8 cellular contexts compared by ENCODE assay signal in the genomic region with DNA sequence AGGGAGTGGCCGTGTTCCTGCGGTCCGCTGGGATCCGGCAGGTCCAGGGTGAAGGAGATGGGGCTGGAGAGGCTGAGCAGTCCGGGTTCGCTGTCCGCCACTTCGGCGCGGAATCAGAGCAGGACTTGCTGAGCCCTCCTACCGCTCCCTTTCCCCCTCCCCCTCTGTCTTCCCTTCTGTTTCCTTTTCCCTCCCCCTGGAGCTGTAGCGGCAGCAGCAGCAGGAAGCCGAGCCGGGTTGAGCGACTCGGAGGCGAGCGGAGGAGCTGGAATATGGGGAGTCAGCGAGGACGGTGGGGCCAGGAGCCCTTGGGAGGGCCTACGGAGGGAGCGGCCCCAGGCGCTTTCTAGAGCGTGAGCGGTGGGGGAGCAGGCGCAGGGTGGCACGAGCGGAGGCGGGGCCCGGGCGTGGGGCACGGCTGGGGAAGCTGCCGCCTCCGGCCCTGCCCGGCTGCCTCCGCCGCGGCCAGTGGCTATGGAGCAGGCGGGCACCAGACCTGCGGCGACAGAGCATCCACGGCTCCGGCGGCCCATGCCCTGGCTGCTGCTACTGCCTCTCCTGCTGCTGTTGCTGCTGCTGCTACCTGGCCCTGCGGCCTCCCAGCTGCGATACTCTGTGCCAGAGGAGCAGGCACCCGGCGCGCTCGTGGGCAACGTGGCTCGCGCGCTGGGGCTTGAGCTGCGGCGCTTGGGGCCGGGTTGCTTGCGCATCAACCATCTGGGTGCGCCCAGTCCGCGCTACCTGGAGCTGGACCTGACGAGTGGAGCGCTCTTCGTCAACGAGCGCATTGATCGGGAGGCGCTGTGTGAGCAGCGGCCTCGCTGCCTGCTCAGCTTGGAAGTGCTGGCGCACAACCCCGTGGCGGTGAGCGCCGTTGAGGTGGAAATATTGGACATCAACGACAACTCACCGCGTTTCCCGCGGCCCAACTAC. TPM values are rescaled to one million over a fixed set of nuclear protein-coding genes. Genes with fewer than 3 reads are reported as not detected.
DNase-seq lines count a peak whose midpoint lies in the region; ATAC-seq and TF ChIP-seq lines count a peak whose summit lies in the region.

A gene with protein sequence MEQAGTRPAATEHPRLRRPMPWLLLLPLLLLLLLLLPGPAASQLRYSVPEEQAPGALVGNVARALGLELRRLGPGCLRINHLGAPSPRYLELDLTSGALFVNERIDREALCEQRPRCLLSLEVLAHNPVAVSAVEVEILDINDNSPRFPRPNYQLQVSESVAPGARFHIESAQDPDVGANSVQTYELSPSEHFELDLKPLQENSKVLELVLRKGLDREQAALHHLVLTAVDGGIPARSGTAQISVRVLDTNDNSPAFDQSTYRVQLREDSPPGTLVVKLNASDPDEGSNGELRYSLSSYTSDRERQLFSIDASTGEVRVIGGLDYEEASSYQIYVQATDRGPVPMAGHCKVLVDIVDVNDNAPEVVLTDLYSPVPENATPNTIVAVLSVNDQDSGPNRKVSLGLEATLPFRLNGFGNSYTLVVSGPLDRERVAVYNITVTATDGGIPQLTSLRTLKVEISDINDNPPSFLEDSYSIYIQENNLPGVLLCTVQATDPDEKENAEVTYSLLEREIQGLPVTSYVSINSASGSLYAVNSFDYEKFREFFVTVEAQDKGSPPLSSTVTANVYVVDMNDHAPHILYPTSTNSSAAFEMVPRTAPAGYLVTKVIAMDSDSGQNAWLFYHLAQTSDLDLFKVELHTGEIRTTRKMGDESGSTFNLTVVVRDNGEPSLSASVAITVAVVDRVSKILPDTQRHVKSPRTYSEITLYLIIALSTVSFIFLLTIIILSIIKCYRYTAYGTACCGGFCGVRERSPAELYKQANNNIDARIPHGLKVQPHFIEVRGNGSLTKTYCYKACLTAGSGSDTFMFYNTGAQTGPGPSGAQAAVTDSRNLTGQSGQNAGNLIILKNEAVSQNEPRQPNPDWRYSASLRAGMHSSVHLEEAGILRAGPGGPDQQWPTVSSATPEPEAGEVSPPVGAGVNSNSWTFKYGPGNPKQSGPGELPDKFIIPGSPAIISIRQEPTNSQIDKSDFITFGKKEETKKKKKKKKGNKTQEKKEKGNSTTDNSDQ (plus strand): TSS at position 184 of the 933 bp plus-strand sequence. CDS start 291 bp downstream, at position 475.

- H3K27me3 ChIP-seq in H7 (ENCODE audit: control insufficient read depth, insufficient read depth, low read length) (peaks cover 15% of the 10 kb centered on the region), NT2/D1 (ENCODE audit: insufficient read depth, insufficient read length) (peaks cover 39% of the 10 kb centered on the region), esophagus muscularis mucosa (peaks cover 0 to 17% (median 0%) of the 10 kb centered on the region in 4 donors), mucosa of rectum (ENCODE audit: control insufficient read depth in 2 of 2, insufficient read depth in 2 of 2, low read length in 2 of 2) (no peaks in the 10 kb centered on the region)

- no peak within 1 kb of the TSS for H3K27ac Mint-ChIP-seq in activated CD8-positive, alpha-beta T cell treated with anti-CD3 and anti-CD28 coated beads for 36 hours

- WGBS in esophagus muscularis mucosa = 1% methylated on average over 12 of the region's 80 CpGs

- TF ChIP-seq POLR2A in esophagus muscularis mucosa (IDR thresholded peaks at IDR 0.05; ENCODE audit: low read depth) = no peak

- H3K9me3 ChIP-seq in NT2/D1 (ENCODE audit: insufficient read depth, low read length) (no peaks in the 10 kb centered on the region), esophagus muscularis mucosa (no peaks in the 10 kb centered on the region), mucosa of rectum (ENCODE audit: control insufficient read depth in 2 of 2, low read length in 2 of 2) (no peaks in the 10 kb centered on the region)

- peak within 1 kb of the TSS; percentile 66 for H3K9ac ChIP-seq in NT2/D1 (ENCODE audit: insufficient read length, low read depth)
- no peak within 1 kb of the TSS for H3K9ac ChIP-seq in mucosa of rectum (ENCODE audit: low read depth in 1 of 2, low read length in 2 of 2)

- DNase-seq in H7 (peak; percentile 78), NT2/D1 (ENCODE audit: low read depth, low spot score) (peak; percentile 57), esophagus muscularis mucosa (ENCODE audit: extremely low spot score) (no peak), cerebellar nuclear complex (lab: John Stamatoyannopoulos, UW) (no peak)
- DNase-seq in stimulated activated CD4-positive, alpha-beta T cell treated with anti-CD3 and anti-CD28 coated beads, Interleukin-1b, Interleukin-23, amount 100 ng/mL, for 48 hours = no peak
- no peak for DNase-seq in activated CD8-positive, alpha-beta T cell treated with anti-CD3 and anti-CD28 coated beads for 36 hours

- H3K36me3 ChIP-seq in H7 (replicated peaks; ENCODE audit: control insufficient read depth, insufficient read depth, low read length) (no peaks in the 10 kb centered on the region), NT2/D1 (ENCODE audit: insufficient read depth, insufficient read length, low read length) (no peaks in the 10 kb centered on the region), esophagus muscularis mucosa (no peaks in the 10 kb centered on the region), mucosa of rectum (ENCODE audit: control insufficient read depth in 2 of 2, insufficient read depth in 2 of 2, low read length in 2 of 2) (no peaks in the 10 kb centered on the region)

- H3K27me3 Mint-ChIP-seq in activated CD8-positive, alpha-beta T cell treated with anti-CD3 and anti-CD28 coated beads for 36 hours = peaks cover 29% of the 10 kb centered on the region

- POLR2A ChIA-PET in activated CD8-positive, alpha-beta T cell treated with anti-CD3 and anti-CD28 coated beads for 36 hours (lab: Charles Lee) = no interaction called here

- H3K27ac ChIP-seq in esophagus muscularis mucosa (replicated peaks in 1 of 4) (peak within 1 kb of the TSS; percentile 83 to 87 (median 84)), mucosa of rectum (ENCODE audit: low read depth in 2 of 2, low read length in 2 of 2) (no peak within 1 kb of the TSS)

- intact Hi-C loops in esophagus muscularis mucosa (cut with DNase I) = loop anchor here (1.0 kb wide), 1 partner anchor 74 kb away; no protein-coding TSS in a partner anchor
- intact Hi-C loops in activated CD8-positive, alpha-beta T cell treated with anti-CD3 and anti-CD28 coated beads for 36 hours (cut with micrococcal nuclease) = no loop called here

- H3K9me3 Mint-ChIP-seq in activated CD8-positive, alpha-beta T cell treated with anti-CD3 and anti-CD28 coated beads for 36 hours = no peaks in the 10 kb centered on the region

- TF ChIP-seq EP300 in esophagus muscularis mucosa (IDR thresholded peaks at IDR 0.05) = no peak

- H3K36me3 Mint-ChIP-seq in activated CD8-positive, alpha-beta T cell treated with anti-CD3 and anti-CD28 coated beads for 36 hours (ENCODE audit: low read depth) = no peaks in the 10 kb centered on the region

- no peaks in the 10 kb centered on the region for H3K4me1 Mint-ChIP-seq in activated CD8-positive, alpha-beta T cell treated with anti-CD3 and anti-CD28 coated beads for 36 hours (ENCODE audit: low read depth)

- TF ChIP-seq CTCF in esophagus muscularis mucosa (IDR thresholded peaks at IDR 0.05) = no peak
- no peak for TF ChIP-seq CTCF in activated CD8-positive, alpha-beta T cell treated with anti-CD3 and anti-CD28 coated beads for 36 hours (IDR thresholded peaks at IDR 0.05)

- ATAC-seq in GM18519 (IDR thresholded peaks at IDR 0.05; ENCODE audit: low FRiP score, unreplicated experiment) = no peak
- ATAC-seq in activated CD8-positive, alpha-beta T cell treated with anti-CD3 and anti-CD28 coated beads for 36 hours = no peak

- H3K4me1 ChIP-seq in NT2/D1 (ENCODE audit: insufficient read depth, insufficient read length) (no peaks in the 10 kb centered on the region), esophagus muscularis mucosa (peaks cover 11 to 73% (median 51%) of the 10 kb centered on the region in 4 donors), mucosa of rectum (ENCODE audit: control insufficient read depth in 2 of 2, insufficient read depth in 2 of 2, low read length in 2 of 2) (no peaks in the 10 kb centered on the region)

- no peak within 1 kb of the TSS for H3K4me3 Mint-ChIP-seq in activated CD8-positive, alpha-beta T cell treated with anti-CD3 and anti-CD28 coated beads for 36 hours

- H3K4me3 ChIP-seq in H7 (ENCODE audit: insufficient read depth, low read depth, low read length) (peak within 1 kb of the TSS; percentile 75), NT2/D1 (ENCODE audit: insufficient read length, low read depth) (peak within 1 kb of the TSS; percentile 56), esophagus muscularis mucosa (peak within 1 kb of the TSS; percentile 65 to 80 (median 74)), mucosa of rectum (ENCODE audit: low read length in 2 of 2) (peak within 1 kb of the TSS; percentile 55 to 60)

- CTCF ChIA-PET in activated CD8-positive, alpha-beta T cell treated with anti-CD3 and anti-CD28 coated beads for 36 hours (lab: Charles Lee) = no interaction called here

RNA-seq across cellular contexts. Expression of the gene that starts here (rescaled TPM):
- total RNA-seq in H7 (2014; rRNA removed; shearing (Covaris generic)) = 21.2 and 24.2 TPM in 2 replicates
- 10 to 100 TPM in 3 of 4 donors, 1 to 10 TPM in 1; 8.8 to 26.6 (median 18.0) TPM for total RNA-seq in esophagus muscularis mucosa
- total RNA-seq in activated CD8-positive, alpha-beta T cell treated with anti-CD3 and anti-CD28 coated beads for 36 hours = not detected

Comparison
In these comparisons a context has a peak if more than half of its experiments do, and no peak if none do; other contexts are left out.
1. RNA of the gene that starts here (total RNA-seq): 21.2 to 24.2 TPM in H7 and 8.8 to 26.6 TPM in esophagus muscularis mucosa; not detected in activated CD8-positive, alpha-beta T cell treated with anti-CD3 and anti-CD28 coated beads for 36 hours; every median in the first group is over 4 times any median in the second.
2. DNase-seq: peak in H7 (single experiment) and NT2/D1 (single experiment); none in esophagus muscularis mucosa (single experiment), cerebellar nuclear complex (0 of 2), stimulated activated CD4-positive, alpha-beta T cell treated with anti-CD3 and anti-CD28 coated beads, Interleukin-1b, Interleukin-23, amount 100 ng/mL, for 48 hours (single experiment) and activated CD8-positive, alpha-beta T cell treated with anti-CD3 and anti-CD28 coated beads for 36 hours (single experiment).
3. H3K27ac ChIP-seq: peak in esophagus muscularis mucosa (4 of 4); none in mucosa of rectum (0 of 2).
4. Peak in every context shown above with its lines, with median percentiles within 50 percentile points of each other: H3K4me3 ChIP-seq.